8 cellular contexts compared by ENCODE assay signal in genomic region chr14:21768116-21768874, GRCh38.
DNase-seq lines count a peak whose midpoint lies in the region; ATAC-seq and TF ChIP-seq lines count a peak whose summit lies in the region.

No MANE protein-coding gene starts in this region.

- no peak overlapping the region for H2BK120ac ChIP-seq in mesenchymal stem cell (ENCODE audit: low read depth, low read length)

- H4K8ac ChIP-seq in mesenchymal stem cell (ENCODE audit: low read length): no peak overlapping the region

- no peak overlapping the region for H2AK5ac ChIP-seq in mesenchymal stem cell (ENCODE audit: low read length, severe bottlenecking)

- WGBS in mesenchymal stem cell: 33% methylated on average over 4 of the region's 5 CpGs

- H2BK15ac ChIP-seq in mesenchymal stem cell (ENCODE audit: low read depth, poor library complexity, severe bottlenecking): no peak overlapping the region

- DNase-seq in BE2C (no peak), GM13977 (ENCODE audit: low spot score) (peak; percentile 29), NCI-H226 (peak; percentile 26), amniotic epithelial cell (ENCODE audit: low read depth) (peak; percentile 18), mesenchymal stem cell (peak; percentile 14)
- DNase-seq in activated CD8-positive, alpha-beta memory T cell treated with anti-CD3 and anti-CD28 coated beads, Interleukin-2, amount 50 U/mL, for 4 hours: no peak

- no peak for ATAC-seq in GM21381 (IDR thresholded peaks at IDR 0.05; ENCODE audit: unreplicated experiment)
- ATAC-seq in GM19397 (IDR thresholded peaks at IDR 0.05; ENCODE audit: unreplicated experiment): no peak

- H3K4ac ChIP-seq in mesenchymal stem cell (ENCODE audit: low read depth in 1 of 2, low read length in 2 of 2): no peak overlapping the region

- no peak overlapping the region for H3K14ac ChIP-seq in mesenchymal stem cell (ENCODE audit: low read length in 2 of 2)

- H3K79me1 ChIP-seq in mesenchymal stem cell (replicated peaks; ENCODE audit: low read length, poor library complexity, severe bottlenecking): no peaks in the 10 kb centered on the region

- TF ChIP-seq CTCF in BE2C (IDR thresholded peaks at IDR 0.05; ENCODE audit: low read depth, low read length) (peak; percentile 69), GM13977 (IDR thresholded peaks at IDR 0.05; ENCODE audit: extremely low read depth, insufficient read depth, missing control alignments) (peak; percentile 56)

- no peak overlapping the region for H3K9ac ChIP-seq in mesenchymal stem cell (ENCODE audit: low read length)

- no peak overlapping the region for H2AFZ ChIP-seq in mesenchymal stem cell (ENCODE audit: low read depth, low read length)

- no peak overlapping the region for H3K23ac ChIP-seq in mesenchymal stem cell (ENCODE audit: low read length in 2 of 2)

- no peak overlapping the region for H2BK5ac ChIP-seq in mesenchymal stem cell (ENCODE audit: low read depth, low read length, poor library complexity, severe bottlenecking)

- no peaks in the 10 kb centered on the region for H3K4me1 ChIP-seq in BE2C
- no peaks in the 10 kb centered on the region for H3K4me1 ChIP-seq in mesenchymal stem cell (ENCODE audit: control insufficient read depth, insufficient read depth, low read depth, low read length)

- no peak overlapping the region for H3K18ac ChIP-seq in mesenchymal stem cell (ENCODE audit: low read depth in 1 of 2, low read length in 2 of 2)

- H3K36me3 ChIP-seq in BE2C: no peaks in the 10 kb centered on the region
- no peaks in the 10 kb centered on the region for H3K36me3 ChIP-seq in mesenchymal stem cell (ENCODE audit: control insufficient read depth in 1 of 2, insufficient read depth in 2 of 2, low read depth in 1 of 2, low read length in 2 of 2)

- H3K27me3 ChIP-seq in BE2C (no peaks in the 10 kb centered on the region), mesenchymal stem cell (ENCODE audit: control insufficient read depth in 1 of 2, insufficient read depth in 1 of 2, low read length in 2 of 2) (no peaks in the 10 kb centered on the region)

- in situ Hi-C loops in GM13977 (cut with MboI; ENCODE audit: low pct_unique_long_range_greater_than_20kb, low sequenced_read_pairs, unreplicated experiment): no loop called here

- no peak overlapping the region for H4K91ac ChIP-seq in mesenchymal stem cell (ENCODE audit: low read length)

- H3K9me3 ChIP-seq in BE2C (no peaks in the 10 kb centered on the region), mesenchymal stem cell (ENCODE audit: control insufficient read depth, low read length) (no peaks in the 10 kb centered on the region)

- no peak overlapping the region for H3K27ac ChIP-seq in mesenchymal stem cell (ENCODE audit: low read length, poor library complexity, severe bottlenecking)

- no peak overlapping the region for H2BK12ac ChIP-seq in mesenchymal stem cell (ENCODE audit: low read length in 2 of 2)

- no peak overlapping the region for H3K4me2 ChIP-seq in mesenchymal stem cell (ENCODE audit: low read length, poor library complexity, severe bottlenecking)

- H3K4me3 ChIP-seq in BE2C (ENCODE audit: low read depth, low read length) (no peak overlapping the region), mesenchymal stem cell (ENCODE audit: insufficient read depth in 1 of 2, low read depth in 1 of 2, low read length in 2 of 2) (no peak overlapping the region)

Comparison
In these comparisons a context has a peak if more than half of its experiments do, and no peak if none do; other contexts are left out.
1. DNase-seq: peak in GM13977 (single experiment), NCI-H226 (single experiment), amniotic epithelial cell (single experiment) and mesenchymal stem cell (single experiment); none in BE2C (single experiment) and activated CD8-positive, alpha-beta memory T cell treated with anti-CD3 and anti-CD28 coated beads, Interleukin-2, amount 50 U/mL, for 4 hours (single experiment).